In the genomic region with DNA sequence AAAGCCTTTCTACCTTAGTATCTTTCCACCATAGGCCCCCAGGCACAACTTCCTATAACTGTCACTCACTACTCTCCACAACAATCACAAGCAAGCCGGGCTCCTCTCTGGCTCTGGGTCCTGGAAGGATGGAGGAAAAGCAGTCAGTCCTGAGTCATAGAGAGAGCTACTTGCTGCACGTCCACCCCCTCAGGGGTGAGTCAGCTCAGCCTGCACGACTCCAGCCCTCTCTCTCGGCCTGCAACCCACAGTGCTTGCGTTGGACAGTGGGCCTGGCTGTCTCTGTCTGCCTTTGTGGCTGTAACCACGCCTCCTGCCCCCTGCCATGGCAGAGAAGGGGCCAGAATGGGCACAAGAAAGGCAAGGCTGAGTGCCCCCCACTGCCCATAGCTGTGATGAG, we compare ENCODE assay signal across 8 cellular contexts.
DNase-seq lines count a peak whose midpoint lies in the region; ATAC-seq and TF ChIP-seq lines count a peak whose summit lies in the region.
"Had no signal": no experiment of that assay in that cellular context is flagged by ENCODE, and none has a peak within 500 bp of the region (broad histone marks: within the 10 kb centered on the region; RNA-seq: fewer than 3 reads in every experiment).

No MANE protein-coding gene starts in this region.

- TF ChIP-seq POLR2A in spleen (IDR thresholded peaks at IDR 0.05), result no peak

- peaks cover 23% of the 10 kb centered on the region for H3K4me1 Mint-ChIP-seq in activated naive CD8-positive, alpha-beta T cell treated with anti-CD3 and anti-CD28 coated beads for 36 hours

- H3K36me3 Mint-ChIP-seq in activated naive CD8-positive, alpha-beta T cell treated with anti-CD3 and anti-CD28 coated beads for 36 hours, result no peaks in the 10 kb centered on the region
- H3K36me3 Mint-ChIP-seq: naive B cell had no signal

- H3K9me3 Mint-ChIP-seq in activated naive CD8-positive, alpha-beta T cell treated with anti-CD3 and anti-CD28 coated beads for 36 hours, result no peaks in the 10 kb centered on the region

- H3K4me3 ChIP-seq in left ventricle myocardium inferior (no peak overlapping the region), spleen (no peak overlapping the region)

- no peak overlapping the region for H3K4me3 Mint-ChIP-seq in activated naive CD8-positive, alpha-beta T cell treated with anti-CD3 and anti-CD28 coated beads for 36 hours
- H3K4me3 Mint-ChIP-seq: naive B cell had no signal

- TF ChIP-seq CTCF in left ventricle myocardium inferior (IDR thresholded peaks at IDR 0.05; ENCODE audit: borderline replicate concordance) (no peak), spleen (IDR thresholded peaks at IDR 0.05 in 8 of 11, conservative IDR thresholded peaks at IDR 0.05 in 3 of 11) (no peak)

- no peaks in the 10 kb centered on the region for H3K27me3 ChIP-seq in left ventricle myocardium inferior (ENCODE audit: low read depth)
- peaks cover 0 to 30% (median 0%) of the 10 kb centered on the region in 7 donors for H3K27me3 ChIP-seq in spleen (replicated peaks in 1 of 7)

- DNase-seq in HS-5 (ENCODE audit: low read depth), result peak; percentile 85
- peak; percentile 12 for DNase-seq in activated naive CD8-positive, alpha-beta T cell treated with anti-CD3 and anti-CD28 coated beads for 36 hours
- DNase-seq in left ventricle myocardium inferior, result peak; percentile 40
- DNase-seq in spleen, result peak; percentile 59
- DNase-seq in DMS114 treated with DMSO at 0.1 percent for 48 hours (lab: John Stamatoyannopoulos, UW; ENCODE audit: unreplicated experiment), result no peak
- DNase-seq: naive B cell had no signal

- H3K27ac Mint-ChIP-seq in activated naive CD8-positive, alpha-beta T cell treated with anti-CD3 and anti-CD28 coated beads for 36 hours, result no peak overlapping the region
- H3K27ac Mint-ChIP-seq: naive B cell had no signal

- peak overlapping the region; percentile 72 for H3K27ac ChIP-seq in left ventricle myocardium inferior (replicated peaks)
- H3K27ac ChIP-seq in spleen, result peak overlapping the region in 6 of 8 donors; percentile 8 to 74 (median 62)

- H3K36me3 ChIP-seq in left ventricle myocardium inferior, result no peaks in the 10 kb centered on the region
- no peaks in the 10 kb centered on the region for H3K36me3 ChIP-seq in spleen

- 22 to 45% (median 28%) methylated on average over 6 of the region's 6 CpGs for WGBS in spleen, 5 donors

- no peaks in the 10 kb centered on the region for H3K9me3 ChIP-seq in left ventricle myocardium inferior (replicated peaks)
- no peaks in the 10 kb centered on the region for H3K9me3 ChIP-seq in spleen

- H3K4me1 ChIP-seq in left ventricle myocardium inferior (peaks cover 33% of the 10 kb centered on the region), spleen (peaks cover 0 to 30% (median 15%) of the 10 kb centered on the region in 6 donors)

- H3K27me3 Mint-ChIP-seq in activated naive CD8-positive, alpha-beta T cell treated with anti-CD3 and anti-CD28 coated beads for 36 hours, result peaks cover 20% of the 10 kb centered on the region

- intact Hi-C loops in left ventricle myocardium inferior (cut with micrococcal nuclease) (no loop called here), spleen (cut with DNase I; ENCODE audit: low total_unique reads) (no loop called here)

- no peak for ATAC-seq in GM18868 (IDR thresholded peaks at IDR 0.05; ENCODE audit: unreplicated experiment)
- no peak for ATAC-seq in GM18867 (IDR thresholded peaks at IDR 0.05; ENCODE audit: unreplicated experiment)
